Comparison of ENCODE assay signal across 8 cellular contexts in genomic region chr16:67028555-67029248, GRCh38. TPM values are rescaled to one million over a fixed set of nuclear protein-coding genes. Genes with fewer than 3 reads are reported as not detected.
DNase-seq lines count a peak whose midpoint lies in the region; ATAC-seq, FAIRE-seq and TF ChIP-seq lines count a peak whose summit lies in the region.

CBFB (plus strand) TSS chr16:67029149; CDS start chr16:67029408, 259 bp downstream.

- TF ChIP-seq CTCF in A549 (IDR thresholded peaks at IDR 0.05), result no peak
- TF ChIP-seq CTCF in VCaP (conservative IDR thresholded peaks at IDR 0.05), result no peak

- 1% methylated on average over 20 of the region's 73 CpGs for WGBS in A549 (ENCODE audit: missing lambda C conversion rate)

- TF ChIP-seq RAD21 in A549 (conservative IDR thresholded peaks at IDR 0.05 in 1 of 2, IDR thresholded peaks at IDR 0.05 in 1 of 2), result no peak; a peak in 1 of 5 replicates

- H3K4me2 ChIP-seq in A549, result peak within 1 kb of the TSS; percentile 99

- peaks cover 13% of the 10 kb centered on the region; the same call in 1 of the 2 replicates for H3K27me3 ChIP-seq in iPS-20b (ENCODE audit: insufficient read depth, low read length)

- POLR2A ChIA-PET in A549 (lab: Yijun Ruan, JAX), result interaction anchor here (0.6 to 2.1 kb wide), 6 partner anchors 11 to 154 kb away, joined by 3 to 10 read pairs (median 4); no protein-coding TSS in a partner anchor

- peak; percentile 95 to 97 for DNase-seq in A549 (ENCODE audit: low read depth in 1 of 2, low spot score in 1 of 2)
- peak; percentile 88 for DNase-seq in NCI-H2171 treated with DMSO at 0.1 percent for 48 hours (lab: John Stamatoyannopoulos, UW)
- DNase-seq in T47D (ENCODE audit: low read depth in 1 of 2, low spot score in 1 of 2), result peak; percentile 89 to 90

- ATAC-seq in A549 (peak; percentile 93 to 94), HG03066 (IDR thresholded peaks at IDR 0.05; ENCODE audit: low read depth, unreplicated experiment) (peak; percentile 64)

- H3K9ac ChIP-seq in iPS-20b (ENCODE audit: low read depth, low read length), result peak within 1 kb of the TSS; percentile 75

- FAIRE-seq in A549 (lab: Jason Lieb, UNC), result no peak

- peak within 1 kb of the TSS; percentile 72 to 93 for H3K27ac ChIP-seq in A549
- peak within 1 kb of the TSS; percentile 87 for H3K27ac ChIP-seq in VCaP
- H3K27ac ChIP-seq in iPS-20b (ENCODE audit: low read length), result no peak within 1 kb of the TSS
- H3K27ac ChIP-seq in skin epidermis, result peak within 1 kb of the TSS; percentile 92 to 99 (median 98)

- no peaks in the 10 kb centered on the region for H3K9me3 ChIP-seq in A549
- H3K9me3 ChIP-seq in iPS-20b (ENCODE audit: insufficient read depth, low read depth, low read length), result no peaks in the 10 kb centered on the region

- in situ Hi-C loops in T47D (cut with HindIII; ENCODE audit: low pct_unique_long_range_greater_than_20kb, low sequenced_read_pairs), result no loop called here

- CTCF ChIA-PET in A549 (lab: Yijun Ruan, JAX), result interaction anchor here (0.9 to 3.9 kb wide), 9 partner anchors 12 to 133 kb away, joined by 3 to 47 read pairs (median 4); partner anchors contain the start of gene CES3

- TF ChIP-seq POLR2A in A549 (IDR thresholded peaks at IDR 0.05; ENCODE audit: low read length), result peak; percentile 96
- TF ChIP-seq POLR2A in GM18526 (IDR thresholded peaks at IDR 0.05; ENCODE audit: extremely low read depth, insufficient read length), result peak; percentile 97

- H3K4me1 ChIP-seq in A549, result peaks cover 12% of the 10 kb centered on the region
- H3K4me1 ChIP-seq in iPS-20b (ENCODE audit: insufficient read depth, low read length), result peaks cover 3% of the 10 kb centered on the region; the same call in 1 of the 2 replicates

- H3K4me3 ChIP-seq in A549, result peak within 1 kb of the TSS; percentile 95
- H3K4me3 ChIP-seq in iPS-20b (ENCODE audit: low read length), result peak within 1 kb of the TSS; percentile 90
- H3K4me3 ChIP-seq in skin epidermis, result peak within 1 kb of the TSS; percentile 67 to 99 (median 83)

- H3K36me3 ChIP-seq in iPS-20b (ENCODE audit: insufficient read depth, low read depth, low read length), result peaks cover 7% of the 10 kb centered on the region; the same call in 1 of the 2 replicates

- TF ChIP-seq EP300 in A549 (IDR thresholded peaks at IDR 0.05), result no peak

TF ChIP-seq in A549, 52 proteins besides CTCF, POLR2A, EP300 and RAD21 (continues in another document):
- TF ChIP-seq REST (IDR thresholded peaks at IDR 0.05) (no peak), CEBPB (IDR thresholded peaks at IDR 0.05) (no peak), RARB (CRISPR knock-in tag; IDR thresholded peaks at IDR 0.05) (no peak), USF2 (IDR thresholded peaks at IDR 0.05) (no peak), KDM5A (IDR thresholded peaks at IDR 0.05) (no peak), PHF8 (IDR thresholded peaks at IDR 0.05; ENCODE audit: borderline replicate concordance, low read depth) (peak; percentile 95), GATA3 (IDR thresholded peaks at IDR 0.05; ENCODE audit: borderline replicate concordance) (no peak), CHD4 (IDR thresholded peaks at IDR 0.05; ENCODE audit: borderline replicate concordance) (no peak), TFCP2L1 (CRISPR knock-in tag; IDR thresholded peaks at IDR 0.05) (peak; percentile 40; the same call in 1 of the 2 replicates), MAX (IDR thresholded peaks at IDR 0.05) (peak; percentile 80), JUN (IDR thresholded peaks at IDR 0.05) (peak; percentile 26 to 88; a peak in 3 of 5 replicates), ZC3H11A (IDR thresholded peaks at IDR 0.05) (no peak), HMGXB4 (CRISPR knock-in tag; IDR thresholded peaks at IDR 0.05; ENCODE audit: borderline replicate concordance) (no peak), CHD2 (IDR thresholded peaks at IDR 0.05; ENCODE audit: low read length, partially characterized antibody) (no peak), NPAS2 (CRISPR knock-in tag; IDR thresholded peaks at IDR 0.05; ENCODE audit: borderline replicate concordance) (no peak), MAFK (IDR thresholded peaks at IDR 0.05; ENCODE audit: partially characterized antibody) (no peak), HDAC2 (IDR thresholded peaks at IDR 0.05) (no peak), FOSL2 (IDR thresholded peaks at IDR 0.05) (no peak), FOSL2 (CRISPR knock-in tag; IDR thresholded peaks at IDR 0.05) (no peak), POLR2AphosphoS2 (conservative IDR thresholded peaks at IDR 0.05; ENCODE audit: low read length) (no peak), JUNB (IDR thresholded peaks at IDR 0.05) (no peak), TP53 (CRISPR knock-in tag; IDR thresholded peaks at IDR 0.05) (peak; percentile 28; the same call in 1 of the 2 replicates), RNF2 (IDR thresholded peaks at IDR 0.05; ENCODE audit: borderline replicate concordance, low read depth) (no peak), MYC (IDR thresholded peaks at IDR 0.05; ENCODE audit: borderline replicate concordance, low read length) (0 out of 2 replicates have a peak, but pooled peaks have one; percentile 20), EHF (CRISPR knock-in tag; IDR thresholded peaks at IDR 0.05) (no peak), ATOH8 (CRISPR knock-in tag; IDR thresholded peaks at IDR 0.05; ENCODE audit: low read depth) (no peak), NFE2L2 (conservative IDR thresholded peaks at IDR 0.05; ENCODE audit: low read length) (no peak), KDM1A (IDR thresholded peaks at IDR 0.05; ENCODE audit: low read depth) (no peak)

RNA-seq across cellular contexts. Expression of gene CBFB, which starts in this region (rescaled TPM):
- polyA plus RNA-seq in A549 (2011; rRNA removed) (35.9 and 61.3 TPM in 2 replicates), A549 (2017; fragmentation: RNase III; extraction: RNeasy Plus Mini Kit Qiagen cat#74134 plus additional on column Dnase treatment) (26.0 to 29.3 TPM (median 27.7 TPM) in 3 replicates)
- 19.1 and 22.6 TPM in 2 replicates for polyA plus RNA-seq in A549 (2012; cell fraction: cytosol; rRNA removed)
- 9.7 and 17.8 TPM in 2 replicates for polyA plus RNA-seq in A549 (2012; cell fraction: nucleus; rRNA removed)
- 24.8 and 32.0 TPM in 2 replicates for polyA minus RNA-seq in A549 (2011; rRNA and poly(A)+ RNA removed)
